ENCODE assay signal across 8 cellular contexts in the genomic region with DNA sequence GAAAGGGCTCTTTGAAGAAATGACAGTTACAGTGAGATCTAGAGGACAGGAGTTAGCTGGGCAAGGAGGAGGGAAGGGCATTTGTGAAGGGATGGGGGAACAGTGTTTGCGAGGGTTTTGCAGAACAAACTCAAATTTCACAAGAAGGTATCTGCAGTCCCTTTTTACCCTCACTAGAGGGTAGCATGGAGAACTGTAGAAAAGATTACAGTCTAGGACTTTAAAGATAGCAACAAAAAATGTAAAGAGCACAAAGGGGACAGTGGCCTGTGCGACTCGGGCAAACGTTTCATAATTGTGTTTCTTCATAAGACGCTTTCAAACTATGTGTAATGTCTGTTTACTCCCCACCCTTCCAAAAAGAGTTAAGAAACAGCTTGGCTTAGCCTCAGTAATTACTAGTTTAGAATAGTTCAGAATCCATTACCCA. TPM values are rescaled to one million over a fixed set of nuclear protein-coding genes. Genes with fewer than 3 reads are reported as not detected.
DNase-seq lines count a peak whose midpoint lies in the region; ATAC-seq and TF ChIP-seq lines count a peak whose summit lies in the region.

No MANE protein-coding gene starts in this region.

- peak overlapping the region; percentile 65 for H3K27ac Mint-ChIP-seq in activated CD8-positive, alpha-beta T cell treated with anti-CD3 and anti-CD28 coated beads for 36 hours

- H3K36me3 Mint-ChIP-seq in activated CD8-positive, alpha-beta T cell treated with anti-CD3 and anti-CD28 coated beads for 36 hours (ENCODE audit: low read depth): peaks cover 32% of the 10 kb centered on the region

- H3F3A ChIP-seq in MM.1S (ENCODE audit: insufficient read depth, low read length): peaks cover 7% of the 10 kb centered on the region

- H3K9me2 ChIP-seq in MM.1S (replicated peaks; ENCODE audit: insufficient read depth, low read length): no peaks in the 10 kb centered on the region

- peak; percentile 45 for TF ChIP-seq CTCF in MM.1S (IDR thresholded peaks at IDR 0.05; ENCODE audit: low read length)
- peak; percentile 67 for TF ChIP-seq CTCF in activated CD8-positive, alpha-beta T cell treated with anti-CD3 and anti-CD28 coated beads for 36 hours (IDR thresholded peaks at IDR 0.05)

- ATAC-seq in activated CD8-positive, alpha-beta T cell treated with anti-CD3 and anti-CD28 coated beads for 36 hours: no peak
- ATAC-seq in GM21825 (IDR thresholded peaks at IDR 0.05; ENCODE audit: unreplicated experiment): no peak
- no peak for ATAC-seq in HG03045 (IDR thresholded peaks at IDR 0.05; ENCODE audit: unreplicated experiment)

- H3K4me2 ChIP-seq in MM.1S (ENCODE audit: low read depth, low read length): no peak overlapping the region

- DNase-seq in GM03348 (ENCODE audit: low spot score) (peak; percentile 45), MM.1S (peak; percentile 48), left kidney (ENCODE audit: low read depth, low spot score) (peak; percentile 59), COR-L47 (lab: John Stamatoyannopoulos, UW) (no peak)
- no peak for DNase-seq in activated CD8-positive, alpha-beta T cell treated with anti-CD3 and anti-CD28 coated beads for 36 hours
- DNase-seq in stimulated activated CD4-positive, alpha-beta T cell treated with anti-CD3 and anti-CD28 coated beads, Interleukin-2, amount 100 ng/mL, for 24 hours: no peak

- no peak overlapping the region for H3K27ac ChIP-seq in MM.1S (ENCODE audit: low read length)

- intact Hi-C loops in activated CD8-positive, alpha-beta T cell treated with anti-CD3 and anti-CD28 coated beads for 36 hours (cut with micrococcal nuclease): no loop called here

- no peaks in the 10 kb centered on the region for H3K9me3 ChIP-seq in MM.1S (replicated peaks; ENCODE audit: insufficient read depth, low read length)

- H3K79me2 ChIP-seq in MM.1S (ENCODE audit: low read length): no peaks in the 10 kb centered on the region

- H3K4me1 ChIP-seq in MM.1S (ENCODE audit: low read length): peaks cover 25% of the 10 kb centered on the region

- H3K4me1 Mint-ChIP-seq in activated CD8-positive, alpha-beta T cell treated with anti-CD3 and anti-CD28 coated beads for 36 hours (ENCODE audit: low read depth): peaks cover 40% of the 10 kb centered on the region

- no peaks in the 10 kb centered on the region for H3K36me3 ChIP-seq in MM.1S (replicated peaks; ENCODE audit: insufficient read depth, low read length)

- H3K4me3 Mint-ChIP-seq in activated CD8-positive, alpha-beta T cell treated with anti-CD3 and anti-CD28 coated beads for 36 hours: no peak overlapping the region

- no peaks in the 10 kb centered on the region for H3K27me3 ChIP-seq in MM.1S (replicated peaks; ENCODE audit: insufficient read depth, low read length)

- CTCF ChIA-PET in activated CD8-positive, alpha-beta T cell treated with anti-CD3 and anti-CD28 coated beads for 36 hours (lab: Charles Lee): interaction anchor here (0.8 to 2.2 kb wide), 7 partner anchors 8 to 52 kb away, joined by 3 to 10 read pairs (median 5); no protein-coding TSS in a partner anchor

- no peak overlapping the region for H3K4me3 ChIP-seq in MM.1S (ENCODE audit: low read length)

- no peaks in the 10 kb centered on the region for H3K9me3 Mint-ChIP-seq in activated CD8-positive, alpha-beta T cell treated with anti-CD3 and anti-CD28 coated beads for 36 hours

- POLR2A ChIA-PET in activated CD8-positive, alpha-beta T cell treated with anti-CD3 and anti-CD28 coated beads for 36 hours (lab: Charles Lee): interaction anchor here (0.6 to 1.5 kb wide), 5 partner anchors 11 to 113 kb away, joined by 3 to 5 read pairs (median 3); a partner anchor contains a TSS

- no peak overlapping the region for H2AFZ ChIP-seq in MM.1S (ENCODE audit: low read length)

- H3K27me3 Mint-ChIP-seq in activated CD8-positive, alpha-beta T cell treated with anti-CD3 and anti-CD28 coated beads for 36 hours: no peaks in the 10 kb centered on the region

- no peak overlapping the region for H3K9ac ChIP-seq in MM.1S (ENCODE audit: low read length)

- H4K20me1 ChIP-seq in MM.1S (ENCODE audit: insufficient read depth, low read length): no peaks in the 10 kb centered on the region

RNA-seq across cellular contexts. Expression of a gene that starts 21.2 kb away (rescaled TPM):
- total RNA-seq in activated CD8-positive, alpha-beta T cell treated with anti-CD3 and anti-CD28 coated beads for 36 hours: 100 to 1,000 TPM; 129 to 137 TPM

RNA-seq across cellular contexts. Expression of a gene that starts 59.5 kb away (rescaled TPM):
- total RNA-seq in activated CD8-positive, alpha-beta T cell treated with anti-CD3 and anti-CD28 coated beads for 36 hours: 10 to 100 TPM; 25.4 to 25.7 TPM

Comparison
In these comparisons a context has a peak if more than half of its experiments do, and no peak if none do; other contexts are left out.
1. DNase-seq: peak in GM03348 (single experiment), MM.1S (single experiment) and left kidney (single experiment); none in activated CD8-positive, alpha-beta T cell treated with anti-CD3 and anti-CD28 coated beads for 36 hours (single experiment), COR-L47 (single experiment) and stimulated activated CD4-positive, alpha-beta T cell treated with anti-CD3 and anti-CD28 coated beads, Interleukin-2, amount 100 ng/mL, for 24 hours (0 of 2).